Comparison of ENCODE assay signal across 2 cellular contexts in genomic region chr11:78033040-78033439, GRCh38.
TF ChIP-seq lines count a peak whose summit lies in the region.

No MANE protein-coding gene starts in this region.

TF ChIP-seq in GM12891, 5 proteins besides CTCF, POLR2A, EP300 and RAD21 (continued from another document):
- TF ChIP-seq PAX5 (IDR thresholded peaks at IDR 0.05; ENCODE audit: insufficient read depth, low read length, severe bottlenecking), result no peak

TF ChIP-seq in IMR-90, 13 proteins besides CTCF, POLR2A, EP300 and RAD21 (continued from another document):
- TF ChIP-seq CEBPB (IDR thresholded peaks at IDR 0.05; ENCODE audit: low read depth, low read length), result peak; percentile 23; the same call in 1 of the 2 replicates
